In genomic region chr3:123745184-123745855, GRCh38 we compare ENCODE assay signal across 9 cellular contexts.
DNase-seq lines count a peak whose midpoint lies in the region; ATAC-seq and TF ChIP-seq lines count a peak whose summit lies in the region.
"Had no signal": no experiment of that assay in that cellular context is flagged by ENCODE, and none has a peak within 500 bp of the region (broad histone marks: within the 10 kb centered on the region; RNA-seq: fewer than 3 reads in every experiment).

No MANE protein-coding gene starts in this region.

- 82 to 88% methylated on average over 1 of the region's 1 CpG for WGBS in GM23248 (ENCODE audit: low coverage in 1 of 2, low lambda C conversion rate in 2 of 2, missing lambda C conversion rate in 2 of 2), 2 experiments
- WGBS in esophagus muscularis mucosa: 91% methylated on average over 1 of the region's 1 CpG

- H3F3A ChIP-seq in GM23248 (ENCODE audit: insufficient read depth): peaks cover 48% of the 10 kb centered on the region
- no peaks in the 10 kb centered on the region for H3F3A ChIP-seq in PC-3 (ENCODE audit: low read length, unreplicated experiment)

- DNase-seq in GM23248: peak; percentile 44
- peak; percentile 58 for DNase-seq in PC-3
- DNase-seq in esophagus muscularis mucosa (ENCODE audit: extremely low spot score): no peak
- DNase-seq in pons (ENCODE audit: low spot score): peak; percentile 45
- DNase-seq in globus pallidus (ENCODE audit: low spot score): no peak
- DNase-seq: activated B cell treated with CpG ODN at 0.5 μM for 24 hours; activated naive CD4-positive, alpha-beta T cell had no signal

- in situ Hi-C loops in GM23248 (cut with MboI): no loop called here

- BruUV-seq in PC-3 (replicated peaks; lab: Mats Ljungman, UMichigan): no TSS peak

- H3K36me3 ChIP-seq in GM23248 (ENCODE audit: low read depth): peaks cover 26% of the 10 kb centered on the region; the same call in 1 of the 2 replicates
- no peaks in the 10 kb centered on the region for H3K36me3 ChIP-seq in PC-3 (ENCODE audit: low read depth, low read length)
- no peaks in the 10 kb centered on the region for H3K36me3 ChIP-seq in esophagus muscularis mucosa

- H3K79me2 ChIP-seq in GM23248 (ENCODE audit: insufficient read depth): peaks cover 4% of the 10 kb centered on the region; the same call in 1 of the 2 replicates
- H3K79me2 ChIP-seq in PC-3 (ENCODE audit: low read length): no peaks in the 10 kb centered on the region

- TF ChIP-seq EP300 in esophagus muscularis mucosa (IDR thresholded peaks at IDR 0.05): no peak

- H3K9ac ChIP-seq in GM23248: no peak overlapping the region
- H3K9ac ChIP-seq in PC-3 (ENCODE audit: low read length): no peak overlapping the region

- H3K27ac ChIP-seq in GM23248 (no peak overlapping the region), PC-3 (ENCODE audit: low read length) (no peak overlapping the region), esophagus muscularis mucosa (replicated peaks in 1 of 4) (no peak overlapping the region)

- H3K27me3 ChIP-seq in GM23248 (replicated peaks; ENCODE audit: insufficient read depth) (no peaks in the 10 kb centered on the region), PC-3 (ENCODE audit: low read length) (no peaks in the 10 kb centered on the region), esophagus muscularis mucosa (no peaks in the 10 kb centered on the region)

- H3K4me2 ChIP-seq in GM23248 (ENCODE audit: unreplicated experiment) (no peak overlapping the region), PC-3 (ENCODE audit: low read length) (no peak overlapping the region)

- H2AFZ ChIP-seq in GM23248 (no peak overlapping the region), PC-3 (ENCODE audit: low read length) (no peak overlapping the region)

- POLR2A ChIA-PET in PC-3 (lab: Charles Lee; ENCODE audit: unreplicated experiment): no interaction called here

- H3K4me3 ChIP-seq in GM23248: no peak overlapping the region
- no peak overlapping the region for H3K4me3 ChIP-seq in PC-3 (ENCODE audit: low read length)
- H3K4me3 ChIP-seq in esophagus muscularis mucosa: no peak overlapping the region

- TF ChIP-seq POLR2A in esophagus muscularis mucosa (IDR thresholded peaks at IDR 0.05; ENCODE audit: low read depth): no peak

- TF ChIP-seq CTCF in PC-3 (conservative IDR thresholded peaks at IDR 0.05; ENCODE audit: low read depth, low read length) (peak; percentile 71), esophagus muscularis mucosa (IDR thresholded peaks at IDR 0.05) (peak in 2 of 3 experiments; percentile 15 to 18)

- peak; percentile 45 for ATAC-seq in PC-3
- no peak for ATAC-seq in GM19455 (IDR thresholded peaks at IDR 0.05; ENCODE audit: unreplicated experiment)
- no peak for ATAC-seq in HG03108 (IDR thresholded peaks at IDR 0.05; ENCODE audit: unreplicated experiment)

- no peaks in the 10 kb centered on the region for H3K9me3 ChIP-seq in GM23248 (ENCODE audit: low read depth)
- no peaks in the 10 kb centered on the region for H3K9me3 ChIP-seq in PC-3 (ENCODE audit: low read length)
- H3K9me3 ChIP-seq in esophagus muscularis mucosa: no peaks in the 10 kb centered on the region

- peaks cover 45% of the 10 kb centered on the region for H3K4me1 ChIP-seq in GM23248 (ENCODE audit: insufficient read depth)
- H3K4me1 ChIP-seq in PC-3 (ENCODE audit: insufficient read depth, low read length): peaks cover 18% of the 10 kb centered on the region
- peaks cover 7 to 61% (median 46%) of the 10 kb centered on the region in 4 donors for H3K4me1 ChIP-seq in esophagus muscularis mucosa

- intact Hi-C loops in PC-3 (cut with micrococcal nuclease) (no loop called here), esophagus muscularis mucosa (cut with DNase I) (no loop called here)

- CTCF ChIA-PET in PC-3 (lab: Charles Lee): interaction anchor here (0.8 kb wide), 1 partner anchor 74 kb away, joined by 4 read pairs; no protein-coding TSS in a partner anchor

- H3K9me2 ChIP-seq in GM23248 (ENCODE audit: insufficient read depth): no peaks in the 10 kb centered on the region
- no peaks in the 10 kb centered on the region for H3K9me2 ChIP-seq in PC-3 (replicated peaks; ENCODE audit: low read length)

- no peaks in the 10 kb centered on the region for H4K20me1 ChIP-seq in GM23248 (ENCODE audit: insufficient read depth)
- no peaks in the 10 kb centered on the region for H4K20me1 ChIP-seq in PC-3 (ENCODE audit: low read length)

Comparison
In these comparisons a context has a peak if more than half of its experiments do, and no peak if none do; other contexts are left out.
1. DNase-seq: peak in GM23248 (single experiment), PC-3 (single experiment) and pons (single experiment); none in esophagus muscularis mucosa (single experiment) and globus pallidus (single experiment).